ENCODE assay signal across 27 cellular contexts in the genomic region with DNA sequence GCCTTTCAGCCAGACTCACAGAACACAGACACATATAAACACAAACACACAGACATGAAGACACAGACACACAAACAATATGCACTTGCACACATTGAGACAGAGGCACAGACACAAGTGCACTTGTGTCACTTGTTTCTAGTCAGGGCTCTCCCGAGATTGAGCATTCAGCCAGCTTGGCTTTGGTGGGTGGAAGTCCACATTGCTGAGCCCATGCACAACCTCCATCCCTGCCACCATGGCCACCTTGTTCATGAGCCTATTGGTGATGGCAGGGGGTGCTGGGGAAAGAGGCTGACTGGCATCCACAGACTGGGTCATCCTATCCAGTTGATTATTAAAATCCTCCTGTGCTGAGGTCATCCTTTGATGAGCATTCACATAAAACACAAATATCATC. TPM values are rescaled to one million over a fixed set of nuclear protein-coding genes. Genes with fewer than 3 reads are reported as not detected.
"Had no signal": no experiment of that assay in that cellular context is flagged by ENCODE, and none has a peak within 500 bp of the region (broad histone marks: within the 10 kb centered on the region; RNA-seq: fewer than 3 reads in every experiment).

No MANE protein-coding gene starts in this region.

- H3K27me3 ChIP-seq: gastrocnemius medialis, neutrophil, right atrium auricular region, testis had no signal

- H3K9me3 ChIP-seq: gastrocnemius medialis, mucosa of descending colon, neutrophil, prostate gland, right atrium auricular region, testis had no signal

- FAIRE-seq: colon, kidney had no signal

- H3K27ac ChIP-seq: epithelial cell of prostate, gastrocnemius medialis, neutrophil, parathyroid adenoma, prostate gland, right atrium auricular region, testis, tibial artery had no signal

- H3K36me3 ChIP-seq: gastrocnemius medialis, neutrophil, prostate gland, right atrium auricular region, tibial artery had no signal

- ATAC-seq: esophagus mucosa; gastrocnemius medialis; left lobe of liver; mucosa of descending colon; natural killer cell treated with Interleukin-12 subunit alpha and Interleukin-12 subunit beta and Interleukin-15 and Interleukin-18, amount 100 ng/mL, for 72 hours; sciatic nerve; stimulated activated memory B cell treated with anti-CD40 and anti-IgM and Interleukin-4, amounts not matched to agents 10 μg/mL and 1 μg/mL and 100 μg/mL, for 72 hours; stimulated activated naive CD8-positive, alpha-beta T cell treated with anti-CD3 and anti-CD28 coated beads, Interleukin-15, Interleukin-2, amounts not matched to agents 100 U/mL and 50 U/mL, for 24 hours had no signal

- H3K4me1 ChIP-seq: gastrocnemius medialis, parathyroid adenoma, prostate gland, right atrium auricular region, tibial artery had no signal

- DNase-seq: dermis blood vessel endothelial cell; foreskin fibroblast; gastrocnemius medialis; kidney; mucosa of descending colon; naive B cell; stimulated activated CD4-positive, alpha-beta T cell treated with anti-CD3 and anti-CD28 coated beads, Interleukin-4, amount 100 ng/mL, for 4 hours; stimulated activated naive CD8-positive, alpha-beta T cell treated with anti-CD3 and anti-CD28 coated beads, Interleukin-15, Interleukin-2, amounts not matched to agents 100 U/mL and 50 U/mL, for 24 hours; substantia nigra; testis had no signal

- H3K4me3 ChIP-seq: gastrocnemius medialis, lung, mucosa of descending colon, prostate gland, right atrium auricular region, testis, tibial artery had no signal

RNA-seq across cellular contexts. Expression of a gene that starts 11.5 kb away (rescaled TPM):
- total RNA-seq: cerebellum, dermis blood vessel endothelial cell, glomerular endothelial cell, neural crest cell, urinary bladder had no signal
